8 cellular contexts compared by ENCODE assay signal in the genomic region with DNA sequence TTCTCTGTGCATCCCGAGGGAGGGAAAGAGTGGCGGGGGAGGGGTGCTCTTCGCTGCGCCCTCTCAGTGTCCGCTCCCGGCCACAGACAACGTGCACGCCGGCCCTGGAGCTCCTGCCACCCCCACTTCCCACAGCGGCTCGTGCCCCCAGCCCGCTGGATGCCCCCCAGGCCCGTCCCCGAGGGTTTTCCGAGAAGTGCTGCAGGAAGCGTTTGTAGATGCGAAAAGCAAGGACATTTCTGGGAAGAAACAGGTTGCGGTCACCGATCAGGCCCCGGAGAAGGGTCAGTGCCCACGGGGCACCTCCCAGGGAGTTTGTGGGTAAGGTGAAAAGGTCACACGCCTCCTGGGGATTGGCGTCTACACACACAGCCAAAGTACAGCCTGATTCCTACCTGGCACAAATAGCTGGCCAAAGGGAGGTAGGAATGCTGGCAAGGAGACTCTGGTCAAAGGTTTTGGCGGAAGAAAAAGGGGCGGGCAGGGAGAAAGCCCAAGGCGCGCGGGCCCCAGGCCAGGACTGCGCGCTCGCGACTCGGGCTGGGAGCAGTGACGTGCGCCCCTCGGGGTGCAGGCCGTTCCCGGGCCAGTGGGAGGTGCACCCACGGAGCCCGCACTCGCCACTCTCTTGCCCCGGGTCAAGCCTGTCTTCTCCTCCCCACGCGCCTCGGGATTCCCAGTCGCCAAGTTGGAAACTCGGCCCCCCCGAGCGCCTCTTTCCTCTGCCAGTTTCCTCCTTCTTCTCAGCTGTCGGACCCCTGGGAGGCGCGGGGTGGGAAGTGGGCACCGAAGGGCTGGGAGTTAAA. TPM values are rescaled to one million over a fixed set of nuclear protein-coding genes. Genes with fewer than 3 reads are reported as not detected.
DNase-seq lines count a peak whose midpoint lies in the region; ATAC-seq and TF ChIP-seq lines count a peak whose summit lies in the region.

No MANE protein-coding gene starts in this region.

- peak overlapping the region; percentile 69 for H3K4me3 Mint-ChIP-seq in activated naive CD4-positive, alpha-beta T cell treated with anti-CD3 and anti-CD28 coated beads, Interleukin-2, amount 50 U/mL, for 24 hours

- POLR2A ChIA-PET in HEK293T (lab: Yijun Ruan, JAX) = interaction anchor here (1.0 to 3.2 kb wide), 5 partner anchors 15 to 149 kb away, joined by 3 to 11 read pairs (median 7); no protein-coding TSS in a partner anchor

- intact Hi-C loops in Right ventricle myocardium superior (cut with DNase I) = loop anchor here (10.0 kb wide), 2 partner anchors 141 to 469 kb away; no protein-coding TSS in a partner anchor

- no peaks in the 10 kb centered on the region for H3K4me1 ChIP-seq in parathyroid adenoma

- no peaks in the 10 kb centered on the region for H3K79me2 ChIP-seq in parathyroid adenoma

- no peak overlapping the region for H3K27ac Mint-ChIP-seq in activated naive CD4-positive, alpha-beta T cell treated with anti-CD3 and anti-CD28 coated beads, Interleukin-2, amount 50 U/mL, for 24 hours

- peak overlapping the region; percentile 62 for H3K27ac ChIP-seq in parathyroid adenoma

- H3K27me3 ChIP-seq in parathyroid adenoma (ENCODE audit: control insufficient read depth, insufficient read depth, low read length) = no peaks in the 10 kb centered on the region

- H3K9me3 ChIP-seq in parathyroid adenoma (ENCODE audit: control insufficient read depth, low read length) = no peaks in the 10 kb centered on the region

- H2AFZ ChIP-seq in parathyroid adenoma = peak overlapping the region; percentile 64

- H3K36me3 Mint-ChIP-seq in activated naive CD4-positive, alpha-beta T cell treated with anti-CD3 and anti-CD28 coated beads, Interleukin-2, amount 50 U/mL, for 24 hours = no peaks in the 10 kb centered on the region

- H3K4me2 ChIP-seq in parathyroid adenoma (ENCODE audit: low read length) = peak overlapping the region; percentile 78

- H3K9ac ChIP-seq in parathyroid adenoma = no peak overlapping the region

- peaks cover 32% of the 10 kb centered on the region for H3K4me1 Mint-ChIP-seq in activated naive CD4-positive, alpha-beta T cell treated with anti-CD3 and anti-CD28 coated beads, Interleukin-2, amount 50 U/mL, for 24 hours

- peaks cover 45% of the 10 kb centered on the region for H3K27me3 Mint-ChIP-seq in activated naive CD4-positive, alpha-beta T cell treated with anti-CD3 and anti-CD28 coated beads, Interleukin-2, amount 50 U/mL, for 24 hours

- peak; percentile 60 for ATAC-seq in Right ventricle myocardium superior (ENCODE audit: poor library complexity)
- no peak for ATAC-seq in HG02852 (IDR thresholded peaks at IDR 0.05; ENCODE audit: unreplicated experiment)
- no peak for ATAC-seq in GM18858 (IDR thresholded peaks at IDR 0.05; ENCODE audit: unreplicated experiment)
- ATAC-seq in GM18867 (IDR thresholded peaks at IDR 0.05; ENCODE audit: unreplicated experiment) = no peak

- peak; percentile 81 for DNase-seq in AG08396 (ENCODE audit: low spot score)
- DNase-seq in HEK293T (ENCODE audit: extremely low spot score) = peak; percentile 12
- DNase-seq in Right ventricle myocardium superior = peak; percentile 87

- TF ChIP-seq CTCF in parathyroid adenoma (IDR thresholded peaks at IDR 0.05) = no peak

- H3K9me3 Mint-ChIP-seq in activated naive CD4-positive, alpha-beta T cell treated with anti-CD3 and anti-CD28 coated beads, Interleukin-2, amount 50 U/mL, for 24 hours = no peaks in the 10 kb centered on the region

- H3K4me3 ChIP-seq in parathyroid adenoma (ENCODE audit: low read depth, low read length) = peak overlapping the region; percentile 46

- CTCF ChIA-PET in HEK293T (lab: Yijun Ruan, JAX) = no interaction called here

- H3K36me3 ChIP-seq in parathyroid adenoma (ENCODE audit: control insufficient read depth, insufficient read depth, low read length) = no peaks in the 10 kb centered on the region

TF ChIP-seq in HEK293T, 16 proteins besides CTCF, POLR2A, EP300 and RAD21:
- TF ChIP-seq FOXA1 (IDR thresholded peaks at IDR 0.05) (no peak), L3MBTL2 (conservative IDR thresholded peaks at IDR 0.05) (peak; percentile 25; the same call in 1 of the 2 replicates), ELF4 (IDR thresholded peaks at IDR 0.05) (no peak)

RNA-seq across cellular contexts. Expression of a gene that starts 1.5 kb away (rescaled TPM):
- 159 TPM for total RNA-seq in Right ventricle myocardium superior

Comparison
In these comparisons a context has a peak if more than half of its experiments do, and no peak if none do; other contexts are left out.
1. DNase-seq: peak in every context shown above with its lines; median percentile 87 in Right ventricle myocardium superior; 81 in AG08396; 12 in HEK293T.